ENCODE assay signal across 13 cellular contexts in genomic region chr16:81601601-81602251, GRCh38.
DNase-seq lines count a peak whose midpoint lies in the region; ATAC-seq and TF ChIP-seq lines count a peak whose summit lies in the region.
"Had no signal": no experiment of that assay in that cellular context is flagged by ENCODE, and none has a peak within 500 bp of the region (broad histone marks: within the 10 kb centered on the region; RNA-seq: fewer than 3 reads in every experiment).

No MANE protein-coding gene starts in this region.

- H3K36me3 Mint-ChIP-seq in chondrocyte (ENCODE audit: low read depth) = no peaks in the 10 kb centered on the region
- H3K36me3 Mint-ChIP-seq in CD4-positive, alpha-beta T cell (ENCODE audit: low read depth) = peaks cover 4% of the 10 kb centered on the region
- H3K36me3 Mint-ChIP-seq: activated naive CD4-positive, alpha-beta T cell treated with anti-CD3 and anti-CD28 coated beads, Interleukin-2, amount 10 ng/mL, durations not matched to agents 7 days and 5 days had no signal

- no peaks in the 10 kb centered on the region for H3K9me3 ChIP-seq in right lobe of liver
- no peaks in the 10 kb centered on the region for H3K9me3 ChIP-seq in CD4-positive, alpha-beta T cell (ENCODE audit: control insufficient read depth, low read length)
- H3K9me3 ChIP-seq: colonic mucosa had no signal

- peaks cover 0 to 22% (median 8%) of the 10 kb centered on the region in 4 donors for H3K4me1 ChIP-seq in right lobe of liver
- H3K4me1 ChIP-seq: colonic mucosa had no signal

- H3K4me3 ChIP-seq in right lobe of liver = no peak overlapping the region
- H3K4me3 ChIP-seq: colonic mucosa had no signal

- no peak overlapping the region for H3K4me3 Mint-ChIP-seq in chondrocyte (ENCODE audit: unreplicated experiment)
- H3K4me3 Mint-ChIP-seq in CD4-positive, alpha-beta T cell = no peak overlapping the region
- H3K4me3 Mint-ChIP-seq: activated CD4-positive, alpha-beta memory T cell treated with anti-CD3 and anti-CD28 coated beads, Interleukin-2, amount 10 ng/mL, durations not matched to agents 7 days and 5 days; activated naive CD4-positive, alpha-beta T cell treated with anti-CD3 and anti-CD28 coated beads, Interleukin-2, amount 10 ng/mL, durations not matched to agents 7 days and 5 days; CD8-positive, alpha-beta memory T cell had no signal

- TF ChIP-seq CTCF in chondrocyte (IDR thresholded peaks at IDR 0.05) (no peak), right lobe of liver (IDR thresholded peaks at IDR 0.05) (no peak)
- no peak for TF ChIP-seq CTCF in CD4-positive, alpha-beta T cell (IDR thresholded peaks at IDR 0.05)

- H3K9me3 Mint-ChIP-seq in chondrocyte (ENCODE audit: low read depth) = no peaks in the 10 kb centered on the region
- no peaks in the 10 kb centered on the region for H3K9me3 Mint-ChIP-seq in CD4-positive, alpha-beta T cell
- H3K9me3 Mint-ChIP-seq: activated CD4-positive, alpha-beta memory T cell treated with anti-CD3 and anti-CD28 coated beads, Interleukin-2, amount 10 ng/mL, durations not matched to agents 7 days and 5 days; activated naive CD4-positive, alpha-beta T cell treated with anti-CD3 and anti-CD28 coated beads, Interleukin-2, amount 10 ng/mL, durations not matched to agents 7 days and 5 days; CD8-positive, alpha-beta memory T cell had no signal

- peaks cover 64% of the 10 kb centered on the region for H3K4me1 Mint-ChIP-seq in chondrocyte (ENCODE audit: low read depth)
- peaks cover 16% of the 10 kb centered on the region for H3K4me1 Mint-ChIP-seq in CD4-positive, alpha-beta T cell (ENCODE audit: low read depth)
- H3K4me1 Mint-ChIP-seq: activated naive CD4-positive, alpha-beta T cell treated with anti-CD3 and anti-CD28 coated beads, Interleukin-2, amount 10 ng/mL, durations not matched to agents 7 days and 5 days had no signal

- peak overlapping the region in 1 of 3 donors; percentile 30 for H3K27ac ChIP-seq in right lobe of liver
- H3K27ac ChIP-seq in CD4-positive, alpha-beta T cell (ENCODE audit: low read depth, low read length) = no peak overlapping the region
- H3K27ac ChIP-seq: colonic mucosa had no signal

- no peaks in the 10 kb centered on the region for H3K27me3 ChIP-seq in right lobe of liver
- no peaks in the 10 kb centered on the region for H3K27me3 ChIP-seq in CD4-positive, alpha-beta T cell (ENCODE audit: control insufficient read depth, insufficient read depth, low read length)
- H3K27me3 ChIP-seq: colonic mucosa had no signal

- WGBS in right lobe of liver (ENCODE audit: insufficient coverage, low coverage, low lambda C conversion rate, missing lambda C conversion rate) = 45% methylated on average over 6 of the region's 16 CpGs

- peak overlapping the region; percentile 84 for H3K27ac Mint-ChIP-seq in chondrocyte (ENCODE audit: unreplicated experiment)
- no peak overlapping the region for H3K27ac Mint-ChIP-seq in CD4-positive, alpha-beta T cell
- H3K27ac Mint-ChIP-seq: activated CD4-positive, alpha-beta memory T cell treated with anti-CD3 and anti-CD28 coated beads, Interleukin-2, amount 10 ng/mL, durations not matched to agents 7 days and 5 days; activated naive CD4-positive, alpha-beta T cell treated with anti-CD3 and anti-CD28 coated beads, Interleukin-2, amount 10 ng/mL, durations not matched to agents 7 days and 5 days had no signal

- ATAC-seq in right lobe of liver (peak; percentile 37 to 55 (median 50)), GM21390 (IDR thresholded peaks at IDR 0.05; ENCODE audit: unreplicated experiment) (no peak)
- no peak for ATAC-seq in CD4-positive, alpha-beta T cell (ENCODE audit: poor library complexity)

- CTCF ChIA-PET in CD4-positive, alpha-beta T cell (lab: Charles Lee) = no interaction called here

- intact Hi-C loops in right lobe of liver (cut with DNase I) = no loop called here
- intact Hi-C loops in CD4-positive, alpha-beta T cell (cut with DNase I, micrococcal nuclease) = no loop called here

- no peaks in the 10 kb centered on the region for H3K36me3 ChIP-seq in right lobe of liver
- H3K36me3 ChIP-seq: colonic mucosa had no signal

- POLR2A ChIA-PET in CD4-positive, alpha-beta T cell (lab: Charles Lee) = no interaction called here

- H3K27me3 Mint-ChIP-seq in chondrocyte (ENCODE audit: low read depth) = no peaks in the 10 kb centered on the region
- H3K27me3 Mint-ChIP-seq in CD4-positive, alpha-beta T cell = no peaks in the 10 kb centered on the region
- H3K27me3 Mint-ChIP-seq: activated CD4-positive, alpha-beta memory T cell treated with anti-CD3 and anti-CD28 coated beads, Interleukin-2, amount 10 ng/mL, durations not matched to agents 7 days and 5 days; activated naive CD4-positive, alpha-beta T cell treated with anti-CD3 and anti-CD28 coated beads, Interleukin-2, amount 10 ng/mL, durations not matched to agents 7 days and 5 days; CD8-positive, alpha-beta memory T cell had no signal

- DNase-seq in NCI-H446 (lab: John Stamatoyannopoulos, UW) (peak; percentile 38 to 41), chondrocyte (ENCODE audit: low spot score) (peak; percentile 74), right lobe of liver (no peak), stromal cell of bone marrow (ENCODE audit: low read depth) (peak; percentile 63), LoVo (ENCODE audit: low spot score) (no peak), T-helper 9 cell (no peak)
- no peak for DNase-seq in CD4-positive, alpha-beta T cell
- DNase-seq: activated CD4-positive, alpha-beta memory T cell treated with anti-CD3 and anti-CD28 coated beads, Interleukin-2, amount 10 ng/mL, durations not matched to agents 7 days and 5 days; activated naive CD4-positive, alpha-beta T cell treated with anti-CD3 and anti-CD28 coated beads, Interleukin-2, amount 10 ng/mL, durations not matched to agents 7 days and 5 days; CD8-positive, alpha-beta memory T cell; colonic mucosa; OCI-M1 had no signal

- TF ChIP-seq POLR2A in right lobe of liver (IDR thresholded peaks at IDR 0.05) = no peak

Comparison
In these comparisons a context has a peak if more than half of its experiments do, and no peak if none do; other contexts are left out.
1. DNase-seq: peak in NCI-H446 (2 of 2), chondrocyte (single experiment) and stromal cell of bone marrow (single experiment); none in right lobe of liver (0 of 3), CD4-positive, alpha-beta T cell (0 of 10), LoVo (single experiment) and T-helper 9 cell (single experiment).
2. ATAC-seq: peak in right lobe of liver (4 of 4); none in CD4-positive, alpha-beta T cell (single experiment) and GM21390 (single experiment).